8 cellular contexts compared by ENCODE assay signal in genomic region chr11:119410501-119410900, GRCh38. TPM values are rescaled to one million over a fixed set of nuclear protein-coding genes. Genes with fewer than 3 reads are reported as not detected.
"Had no signal": no experiment of that assay in that cellular context is flagged by ENCODE, and none has a peak within 500 bp of the region (broad histone marks: within the 10 kb centered on the region; RNA-seq: fewer than 3 reads in every experiment).

No MANE protein-coding gene starts in this region.

- H2AFZ ChIP-seq: GM23248 had no signal

- H3K4me3 ChIP-seq: GM23248, HAP-1, K562 had no signal

- H3K9me3 ChIP-seq: HAP-1 had no signal

- FAIRE-seq: HTR-8/SVneo, K562 had no signal

- H3K27ac ChIP-seq: GM23248 had no signal

- H3K4me1 ChIP-seq: HAP-1 had no signal

- DNase-seq: GM23248, GOT3, H7, IMR-90 had no signal

- H3K9ac ChIP-seq: GM23248 had no signal

- H3K36me3 ChIP-seq: HAP-1 had no signal

- ATAC-seq: HCT116, K562 had no signal

RNA-seq across cellular contexts. Expression of gene THY1, which starts 12.5 kb away (rescaled TPM):
- polyA plus RNA-seq: K562 had no signal

RNA-seq across cellular contexts. Expression of gene USP2, which starts 29.0 kb away (rescaled TPM):
- total RNA-seq: GM23248 had no signal
